8 cellular contexts compared by ENCODE assay signal in genomic region chr17:4263282-4264215, GRCh38.
DNase-seq lines count a peak whose midpoint lies in the region; ATAC-seq and TF ChIP-seq lines count a peak whose summit lies in the region.

A gene with protein sequence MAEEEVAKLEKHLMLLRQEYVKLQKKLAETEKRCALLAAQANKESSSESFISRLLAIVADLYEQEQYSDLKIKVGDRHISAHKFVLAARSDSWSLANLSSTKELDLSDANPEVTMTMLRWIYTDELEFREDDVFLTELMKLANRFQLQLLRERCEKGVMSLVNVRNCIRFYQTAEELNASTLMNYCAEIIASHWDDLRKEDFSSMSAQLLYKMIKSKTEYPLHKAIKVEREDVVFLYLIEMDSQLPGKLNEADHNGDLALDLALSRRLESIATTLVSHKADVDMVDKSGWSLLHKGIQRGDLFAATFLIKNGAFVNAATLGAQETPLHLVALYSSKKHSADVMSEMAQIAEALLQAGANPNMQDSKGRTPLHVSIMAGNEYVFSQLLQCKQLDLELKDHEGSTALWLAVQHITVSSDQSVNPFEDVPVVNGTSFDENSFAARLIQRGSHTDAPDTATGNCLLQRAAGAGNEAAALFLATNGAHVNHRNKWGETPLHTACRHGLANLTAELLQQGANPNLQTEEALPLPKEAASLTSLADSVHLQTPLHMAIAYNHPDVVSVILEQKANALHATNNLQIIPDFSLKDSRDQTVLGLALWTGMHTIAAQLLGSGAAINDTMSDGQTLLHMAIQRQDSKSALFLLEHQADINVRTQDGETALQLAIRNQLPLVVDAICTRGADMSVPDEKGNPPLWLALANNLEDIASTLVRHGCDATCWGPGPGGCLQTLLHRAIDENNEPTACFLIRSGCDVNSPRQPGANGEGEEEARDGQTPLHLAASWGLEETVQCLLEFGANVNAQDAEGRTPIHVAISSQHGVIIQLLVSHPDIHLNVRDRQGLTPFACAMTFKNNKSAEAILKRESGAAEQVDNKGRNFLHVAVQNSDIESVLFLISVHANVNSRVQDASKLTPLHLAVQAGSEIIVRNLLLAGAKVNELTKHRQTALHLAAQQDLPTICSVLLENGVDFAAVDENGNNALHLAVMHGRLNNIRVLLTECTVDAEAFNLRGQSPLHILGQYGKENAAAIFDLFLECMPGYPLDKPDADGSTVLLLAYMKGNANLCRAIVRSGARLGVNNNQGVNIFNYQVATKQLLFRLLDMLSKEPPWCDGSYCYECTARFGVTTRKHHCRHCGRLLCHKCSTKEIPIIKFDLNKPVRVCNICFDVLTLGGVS (minus strand): TSS chr17:4263979. CDS start chr17:4263941, 38 bp downstream.

- peak; percentile 84 for TF ChIP-seq POLR2A in GM19193 (IDR thresholded peaks at IDR 0.05; ENCODE audit: extremely low read depth, insufficient read depth, insufficient read length)

- peak; percentile 26 for TF ChIP-seq CTCF in choroid plexus epithelial cell (conservative IDR thresholded peaks at IDR 0.05; ENCODE audit: low read depth, low read length)

- H3K4me3 ChIP-seq in choroid plexus epithelial cell (ENCODE audit: low read depth, low read length): peak within 1 kb of the TSS; percentile 96

- peak; percentile 76 for ATAC-seq in HG03457 (IDR thresholded peaks at IDR 0.05; ENCODE audit: unreplicated experiment)

- peak; percentile 99 for DNase-seq in AG20443 (ENCODE audit: low spot score)
- DNase-seq in NCI-H524 treated with DMSO at 0.1 percent for 48 hours (lab: John Stamatoyannopoulos, UW): peak; percentile 70
- DNase-seq in activated CD4-positive, alpha-beta T cell treated with anti-CD3 and anti-CD28 coated beads for 4 hours: peak; percentile 96 to 98
- DNase-seq in choroid plexus epithelial cell (ENCODE audit: low read depth): peak; percentile 95
- DNase-seq in kidney tubule cell (ENCODE audit: low spot score): peak; percentile 93
- peak; percentile 91 to 94 for DNase-seq in stimulated activated CD4-positive, alpha-beta T cell treated with anti-CD3 and anti-CD28 coated beads, Interleukin-1b, Interleukin-23, amount 100 ng/mL, for 1 hour (ENCODE audit: low read depth in 2 of 2)

Comparison
In these comparisons a context has a peak if more than half of its experiments do, and no peak if none do; other contexts are left out.
1. Peak in every context shown above with its lines: DNase-seq, ATAC-seq and H3K4me3 ChIP-seq.